ENCODE assay signal across 8 cellular contexts in genomic region chr6:170306324-170307079, GRCh38. TPM values are rescaled to one million over a fixed set of nuclear protein-coding genes. Genes with fewer than 3 reads are reported as not detected.
A peak's percentile ranks its signal among the peaks of the same experiment; 100 is the strongest.
DNase-seq lines count a peak whose midpoint lies in the region; ATAC-seq and TF ChIP-seq lines count a peak whose summit lies in the region.

FAM120B (plus strand) TSS chr6:170306758; CDS start chr6:170317391, 10,633 bp downstream.

- ATAC-seq in CD4-positive, alpha-beta T cell (ENCODE audit: poor library complexity) = peak; percentile 95
- peak; percentile 97 for ATAC-seq in GM19455 (IDR thresholded peaks at IDR 0.05; ENCODE audit: unreplicated experiment)

- peaks cover 31% of the 10 kb centered on the region for H3K36me3 Mint-ChIP-seq in CD4-positive, alpha-beta T cell (ENCODE audit: low read depth)
- peaks cover 8% of the 10 kb centered on the region for H3K36me3 Mint-ChIP-seq in activated CD4-positive, alpha-beta memory T cell treated with anti-CD3 and anti-CD28 coated beads for 36 hours

- TF ChIP-seq POLR2A in lower leg skin (IDR thresholded peaks at IDR 0.05) = peak in 1 of 2 donors; percentile 45

- peak within 1 kb of the TSS; percentile 87 for H3K27ac Mint-ChIP-seq in CD4-positive, alpha-beta T cell
- H3K27ac Mint-ChIP-seq in activated CD4-positive, alpha-beta memory T cell treated with anti-CD3 and anti-CD28 coated beads for 36 hours = peak within 1 kb of the TSS; percentile 87

- H3K27me3 ChIP-seq in CD4-positive, alpha-beta T cell (ENCODE audit: control insufficient read depth, insufficient read depth, low read length) = no peaks in the 10 kb centered on the region

- peak within 1 kb of the TSS; percentile 87 for H3K4me3 ChIP-seq in lower leg skin (ENCODE audit: low read depth, poor library complexity, severe bottlenecking)

- H3K27ac ChIP-seq in CD4-positive, alpha-beta T cell (ENCODE audit: low read depth, low read length) = peak within 1 kb of the TSS; percentile 76

- POLR2A ChIA-PET in CD4-positive, alpha-beta T cell (lab: Charles Lee) = interaction anchor here (0.7 to 6.1 kb wide), 7 partner anchors 9 to 278 kb away, joined by 3 to 37 read pairs (median 4); partner anchors contain the start of genes DLL1, PDCD2 and PSMB1
- POLR2A ChIA-PET in activated CD4-positive, alpha-beta memory T cell treated with anti-CD3 and anti-CD28 coated beads for 36 hours (lab: Charles Lee) = interaction anchor here (0.6 to 1.3 kb wide), 3 partner anchors 13 to 556 kb away, joined by 3 to 6 read pairs (median 3); partner anchors contain the start of genes DYNLT2 and ERMARD

- H3K4me3 Mint-ChIP-seq in CD4-positive, alpha-beta T cell = peak within 1 kb of the TSS; percentile 93
- H3K4me3 Mint-ChIP-seq in activated CD4-positive, alpha-beta memory T cell treated with anti-CD3 and anti-CD28 coated beads for 36 hours = peak within 1 kb of the TSS; percentile 96

- 0% methylated on average over 28 to 73 of the region's 97 CpGs for WGBS in lower leg skin, 2 donors

- intact Hi-C loops in CD4-positive, alpha-beta T cell (cut with DNase I, micrococcal nuclease) = loop anchor here (5.0 kb wide), 6 partner anchors 34 to 1094 kb away; partner anchors contain the start of genes C6orf120 (in 1 of the 2), DYNLT2 (in 1 of the 2), ERMARD (in 1 of the 2) and PDCD2 (in 1 of the 2)
- intact Hi-C loops in activated CD4-positive, alpha-beta memory T cell treated with anti-CD3 and anti-CD28 coated beads for 36 hours (cut with micrococcal nuclease) = loop anchor here (1.0 to 2.0 kb wide), 3 partner anchors 16 to 248 kb away; partner anchors contain the start of gene TBP
- intact Hi-C loops in lower leg skin (cut with DNase I; ENCODE audit: low total_unique reads) = no loop called here

- H3K9me3 ChIP-seq in CD4-positive, alpha-beta T cell (ENCODE audit: control insufficient read depth, low read length) = no peaks in the 10 kb centered on the region

- peak; percentile 91 to 96 (median 93) for DNase-seq in CD4-positive, alpha-beta T cell
- DNase-seq in HK-2 (ENCODE audit: unreplicated experiment) (peak; percentile 97), NCI-H82 treated with DMSO at 0.1 percent for 48 hours (lab: John Stamatoyannopoulos, UW; ENCODE audit: unreplicated experiment) (peak; percentile 87), dermis microvascular lymphatic vessel endothelial cell (ENCODE audit: low read depth in 2 of 2) (peak; percentile 91 to 94), lower leg skin (ENCODE audit: low spot score in 2 of 2) (peak; percentile 95 to 99)
- DNase-seq in activated CD4-positive, alpha-beta memory T cell treated with anti-CD3 and anti-CD28 coated beads for 36 hours = peak; percentile 96
- peak; percentile 92 to 96 for DNase-seq in stimulated activated CD4-positive, alpha-beta T cell treated with anti-CD3 and anti-CD28 coated beads, Interleukin-4, amount 100 ng/mL, for 4 hours

- CTCF ChIA-PET in CD4-positive, alpha-beta T cell (lab: Charles Lee) = interaction anchor here (1.2 kb wide), 1 partner anchor 12 kb away, joined by 4 read pairs; no protein-coding TSS in a partner anchor
- CTCF ChIA-PET in activated CD4-positive, alpha-beta memory T cell treated with anti-CD3 and anti-CD28 coated beads for 36 hours (lab: Charles Lee) = interaction anchor here (0.6 kb wide), 1 partner anchor 16 kb away, joined by 3 read pairs; the partner anchor contains the start of gene DLL1

- H3K4me1 Mint-ChIP-seq in CD4-positive, alpha-beta T cell (ENCODE audit: low read depth) = peaks cover 51% of the 10 kb centered on the region
- H3K4me1 Mint-ChIP-seq in activated CD4-positive, alpha-beta memory T cell treated with anti-CD3 and anti-CD28 coated beads for 36 hours (ENCODE audit: low read depth) = peaks cover 41% of the 10 kb centered on the region

- no peak for TF ChIP-seq CTCF in CD4-positive, alpha-beta T cell (IDR thresholded peaks at IDR 0.05)
- no peak for TF ChIP-seq CTCF in lower leg skin (IDR thresholded peaks at IDR 0.05)

- peaks cover 4% of the 10 kb centered on the region for H3K9me3 Mint-ChIP-seq in CD4-positive, alpha-beta T cell
- peaks cover 4% of the 10 kb centered on the region for H3K9me3 Mint-ChIP-seq in activated CD4-positive, alpha-beta memory T cell treated with anti-CD3 and anti-CD28 coated beads for 36 hours

- H3K27me3 Mint-ChIP-seq in CD4-positive, alpha-beta T cell = peaks cover 22% of the 10 kb centered on the region
- peaks cover 12% of the 10 kb centered on the region for H3K27me3 Mint-ChIP-seq in activated CD4-positive, alpha-beta memory T cell treated with anti-CD3 and anti-CD28 coated beads for 36 hours

RNA-seq across cellular contexts. Expression of gene FAM120B, which starts in this region (rescaled TPM):
- total RNA-seq in CD4-positive, alpha-beta T cell = 10 to 100 TPM; 24.1 to 26.7 TPM
- 10 to 100 TPM; 18.4 to 20.0 TPM for total RNA-seq in activated CD4-positive, alpha-beta memory T cell treated with anti-CD3 and anti-CD28 coated beads for 36 hours
- 9.0 and 13.1 TPM in 2 replicates for total RNA-seq in dermis microvascular lymphatic vessel endothelial cell
- 10 to 100 TPM; 21.8 to 25.7 (median 22.7) TPM for total RNA-seq in lower leg skin

Comparison
In these comparisons a context has a peak if more than half of its experiments do, and no peak if none do; other contexts are left out.
1. Peak in every context shown above with its lines: DNase-seq, ATAC-seq, H3K4me3 ChIP-seq and H3K27ac ChIP-seq.